Comparison of ENCODE assay signal across 1 cellular context in the genomic region with DNA sequence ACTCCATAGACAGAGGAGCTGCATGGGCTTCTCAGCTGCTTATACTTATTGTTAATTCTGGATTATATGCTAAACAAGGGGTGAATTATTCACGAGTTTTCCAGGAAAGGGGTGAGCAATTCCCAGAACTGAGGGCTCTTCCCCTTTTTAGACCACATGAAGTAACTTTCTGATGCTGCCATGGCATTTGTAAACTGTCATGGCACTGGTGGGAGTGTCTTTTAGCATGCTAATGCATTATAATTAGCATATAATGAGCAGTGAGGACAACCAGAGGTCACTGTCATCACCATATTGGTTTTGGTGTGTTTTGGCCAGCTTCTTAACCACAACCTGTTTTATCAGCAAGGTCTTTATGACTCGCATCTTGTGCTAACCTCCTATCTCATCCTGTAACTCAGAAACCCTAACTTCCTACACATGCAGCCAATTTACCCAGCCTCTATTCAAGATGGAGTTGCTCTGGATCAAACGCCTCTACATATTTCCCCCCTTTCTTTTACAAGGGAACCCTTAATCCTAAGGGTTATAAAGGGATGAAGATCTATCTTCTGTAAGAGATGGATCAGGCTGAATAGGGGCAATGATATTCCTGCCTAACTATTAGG.
TF ChIP-seq lines count a peak whose summit lies in the region.

No MANE protein-coding gene starts in this region.

TF ChIP-seq in K562, 482 proteins besides CTCF, POLR2A, EP300 and RAD21 (continued from another document and continues in another):
- 0 out of 2 replicates have a peak, but pooled peaks have one; percentile 7 for TF ChIP-seq TAL1 (IDR thresholded peaks at IDR 0.05)
- no peak for TF ChIP-seq SMAD1 (IDR thresholded peaks at IDR 0.05; ENCODE audit: low read depth, low read length, partially characterized antibody)
- TF ChIP-seq, protein P1, sequence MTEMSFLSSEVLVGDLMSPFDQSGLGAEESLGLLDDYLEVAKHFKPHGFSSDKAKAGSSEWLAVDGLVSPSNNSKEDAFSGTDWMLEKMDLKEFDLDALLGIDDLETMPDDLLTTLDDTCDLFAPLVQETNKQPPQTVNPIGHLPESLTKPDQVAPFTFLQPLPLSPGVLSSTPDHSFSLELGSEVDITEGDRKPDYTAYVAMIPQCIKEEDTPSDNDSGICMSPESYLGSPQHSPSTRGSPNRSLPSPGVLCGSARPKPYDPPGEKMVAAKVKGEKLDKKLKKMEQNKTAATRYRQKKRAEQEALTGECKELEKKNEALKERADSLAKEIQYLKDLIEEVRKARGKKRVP (CRISPR knock-in tag; IDR thresholded peaks at IDR 0.05) = peak; percentile 49; the same call in 1 of the 2 replicates
- TF ChIP-seq ZNF311 (CRISPR knock-in tag; IDR thresholded peaks at IDR 0.05) = peak; percentile 95
- TF ChIP-seq ZNF263 (CRISPR knock-in tag; IDR thresholded peaks at IDR 0.05; ENCODE audit: borderline replicate concordance) = no peak
- no peak for TF ChIP-seq TCF7 (IDR thresholded peaks at IDR 0.05; ENCODE audit: borderline replicate concordance)
- TF ChIP-seq EZH2 (IDR thresholded peaks at IDR 0.05; ENCODE audit: borderline replicate concordance, low read depth, low read length) = no peak
- TF ChIP-seq MBD2 (IDR thresholded peaks at IDR 0.05; ENCODE audit: borderline replicate concordance, low read depth) = no peak
- TF ChIP-seq, protein P2, sequence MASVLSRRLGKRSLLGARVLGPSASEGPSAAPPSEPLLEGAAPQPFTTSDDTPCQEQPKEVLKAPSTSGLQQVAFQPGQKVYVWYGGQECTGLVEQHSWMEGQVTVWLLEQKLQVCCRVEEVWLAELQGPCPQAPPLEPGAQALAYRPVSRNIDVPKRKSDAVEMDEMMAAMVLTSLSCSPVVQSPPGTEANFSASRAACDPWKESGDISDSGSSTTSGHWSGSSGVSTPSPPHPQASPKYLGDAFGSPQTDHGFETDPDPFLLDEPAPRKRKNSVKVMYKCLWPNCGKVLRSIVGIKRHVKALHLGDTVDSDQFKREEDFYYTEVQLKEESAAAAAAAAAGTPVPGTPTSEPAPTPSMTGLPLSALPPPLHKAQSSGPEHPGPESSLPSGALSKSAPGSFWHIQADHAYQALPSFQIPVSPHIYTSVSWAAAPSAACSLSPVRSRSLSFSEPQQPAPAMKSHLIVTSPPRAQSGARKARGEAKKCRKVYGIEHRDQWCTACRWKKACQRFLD (CRISPR knock-in tag; IDR thresholded peaks at IDR 0.05) = peak; percentile 96
- TF ChIP-seq, protein P3, sequence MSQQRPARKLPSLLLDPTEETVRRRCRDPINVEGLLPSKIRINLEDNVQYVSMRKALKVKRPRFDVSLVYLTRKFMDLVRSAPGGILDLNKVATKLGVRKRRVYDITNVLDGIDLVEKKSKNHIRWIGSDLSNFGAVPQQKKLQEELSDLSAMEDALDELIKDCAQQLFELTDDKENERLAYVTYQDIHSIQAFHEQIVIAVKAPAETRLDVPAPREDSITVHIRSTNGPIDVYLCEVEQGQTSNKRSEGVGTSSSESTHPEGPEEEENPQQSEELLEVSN (IDR thresholded peaks at IDR 0.05; ENCODE audit: borderline replicate concordance in 1 of 2, extremely low read depth in 1 of 2, insufficient read depth in 1 of 2, insufficient read length in 1 of 2, low read depth in 1 of 2, low read length in 1 of 2, poor library complexity in 1 of 2, severe bottlenecking in 1 of 2) = no peak
- TF ChIP-seq NFYB (IDR thresholded peaks at IDR 0.05; ENCODE audit: extremely low read depth, insufficient read length) = no peak
- TF ChIP-seq ZBTB26 (CRISPR knock-in tag; IDR thresholded peaks at IDR 0.05) = no peak
- TF ChIP-seq RAD51 (IDR thresholded peaks at IDR 0.05; ENCODE audit: borderline replicate concordance, low read depth) = no peak
- TF ChIP-seq, protein P4, sequence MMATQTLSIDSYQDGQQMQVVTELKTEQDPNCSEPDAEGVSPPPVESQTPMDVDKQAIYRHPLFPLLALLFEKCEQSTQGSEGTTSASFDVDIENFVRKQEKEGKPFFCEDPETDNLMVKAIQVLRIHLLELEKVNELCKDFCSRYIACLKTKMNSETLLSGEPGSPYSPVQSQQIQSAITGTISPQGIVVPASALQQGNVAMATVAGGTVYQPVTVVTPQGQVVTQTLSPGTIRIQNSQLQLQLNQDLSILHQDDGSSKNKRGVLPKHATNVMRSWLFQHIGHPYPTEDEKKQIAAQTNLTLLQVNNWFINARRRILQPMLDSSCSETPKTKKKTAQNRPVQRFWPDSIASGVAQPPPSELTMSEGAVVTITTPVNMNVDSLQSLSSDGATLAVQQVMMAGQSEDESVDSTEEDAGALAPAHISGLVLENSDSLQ (IDR thresholded peaks at IDR 0.05) = peak; percentile 34
- no peak; the same call in 1 of the 2 replicates for TF ChIP-seq MTA1 (IDR thresholded peaks at IDR 0.05; ENCODE audit: borderline replicate concordance)
- no peak for TF ChIP-seq HNRNPH1 (optimal IDR thresholded peaks at IDR 0.05; ENCODE audit: low read depth, low read length)
- peak in 1 of 2 experiments; percentile 88; a peak in 2 of 4 replicates for TF ChIP-seq ZNF639 (CRISPR knock-in tag; conservative IDR thresholded peaks at IDR 0.05 in 1 of 2, IDR thresholded peaks at IDR 0.05 in 1 of 2)
- peak; percentile 16; the same call in 1 of the 2 replicates for TF ChIP-seq NFE2L1 (tag; IDR thresholded peaks at IDR 0.05; ENCODE audit: borderline replicate concordance, low read depth)
- TF ChIP-seq PTTG1 (tag; IDR thresholded peaks at IDR 0.05; ENCODE audit: low read depth) = peak; percentile 94
- peak; percentile 83; the same call in 1 of the 2 replicates for TF ChIP-seq MEF2D (tag; conservative IDR thresholded peaks at IDR 0.05; ENCODE audit: low read depth)
- no peak for TF ChIP-seq GTF2F1 (IDR thresholded peaks at IDR 0.05; ENCODE audit: low read depth, low read length)
- TF ChIP-seq, protein P5, sequence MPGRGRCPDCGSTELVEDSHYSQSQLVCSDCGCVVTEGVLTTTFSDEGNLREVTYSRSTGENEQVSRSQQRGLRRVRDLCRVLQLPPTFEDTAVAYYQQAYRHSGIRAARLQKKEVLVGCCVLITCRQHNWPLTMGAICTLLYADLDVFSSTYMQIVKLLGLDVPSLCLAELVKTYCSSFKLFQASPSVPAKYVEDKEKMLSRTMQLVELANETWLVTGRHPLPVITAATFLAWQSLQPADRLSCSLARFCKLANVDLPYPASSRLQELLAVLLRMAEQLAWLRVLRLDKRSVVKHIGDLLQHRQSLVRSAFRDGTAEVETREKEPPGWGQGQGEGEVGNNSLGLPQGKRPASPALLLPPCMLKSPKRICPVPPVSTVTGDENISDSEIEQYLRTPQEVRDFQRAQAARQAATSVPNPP (IDR thresholded peaks at IDR 0.05; ENCODE audit: borderline replicate concordance, insufficient read depth, insufficient read length) = no peak
- TF ChIP-seq ZNF583 (CRISPR knock-in tag; IDR thresholded peaks at IDR 0.05) = peak; percentile 94
- no peak for TF ChIP-seq HMGN3 (IDR thresholded peaks at IDR 0.05; ENCODE audit: borderline replicate concordance, extremely low read depth, insufficient read length, low read depth, low read length)
- TF ChIP-seq PHB (CRISPR knock-in tag; IDR thresholded peaks at IDR 0.05) = no peak
- TF ChIP-seq TRIM25 (IDR thresholded peaks at IDR 0.05; ENCODE audit: borderline replicate concordance) = no peak
- TF ChIP-seq TSC22D4 (tag; IDR thresholded peaks at IDR 0.05) = no peak
- TF ChIP-seq NR1H2 (CRISPR knock-in tag; IDR thresholded peaks at IDR 0.05) = no peak
- TF ChIP-seq MXI1 (IDR thresholded peaks at IDR 0.05; ENCODE audit: low read depth, low read length) = no peak
- no peak for TF ChIP-seq ZBTB8A (IDR thresholded peaks at IDR 0.05; ENCODE audit: partially characterized antibody)
- no peak for TF ChIP-seq MCM7 (IDR thresholded peaks at IDR 0.05)
- TF ChIP-seq, protein P6, sequence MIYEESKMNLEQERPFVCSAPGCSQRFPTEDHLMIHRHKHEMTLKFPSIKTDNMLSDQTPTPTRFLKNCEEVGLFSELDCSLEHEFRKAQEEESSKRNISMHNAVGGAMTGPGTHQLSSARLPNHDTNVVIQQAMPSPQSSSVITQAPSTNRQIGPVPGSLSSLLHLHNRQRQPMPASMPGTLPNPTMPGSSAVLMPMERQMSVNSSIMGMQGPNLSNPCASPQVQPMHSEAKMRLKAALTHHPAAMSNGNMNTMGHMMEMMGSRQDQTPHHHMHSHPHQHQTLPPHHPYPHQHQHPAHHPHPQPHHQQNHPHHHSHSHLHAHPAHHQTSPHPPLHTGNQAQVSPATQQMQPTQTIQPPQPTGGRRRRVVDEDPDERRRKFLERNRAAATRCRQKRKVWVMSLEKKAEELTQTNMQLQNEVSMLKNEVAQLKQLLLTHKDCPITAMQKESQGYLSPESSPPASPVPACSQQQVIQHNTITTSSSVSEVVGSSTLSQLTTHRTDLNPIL (CRISPR knock-in tag; IDR thresholded peaks at IDR 0.05) = no peak
- no peak for TF ChIP-seq GABPA (tag; conservative IDR thresholded peaks at IDR 0.05; ENCODE audit: low read depth)
- peak; percentile 71 for TF ChIP-seq RFX1 (IDR thresholded peaks at IDR 0.05)
- no peak for TF ChIP-seq ZNF408 (CRISPR knock-in tag; IDR thresholded peaks at IDR 0.05; ENCODE audit: low read depth)
- no peak for TF ChIP-seq ZNF780A (CRISPR knock-in tag; IDR thresholded peaks at IDR 0.05)
- no peak for TF ChIP-seq BCLAF1 (IDR thresholded peaks at IDR 0.05; ENCODE audit: borderline replicate concordance in 1 of 2, control insufficient read depth in 1 of 2, low read depth in 2 of 2, low read length in 1 of 2)
- no peak for TF ChIP-seq MED1 (CRISPR knock-in tag; IDR thresholded peaks at IDR 0.05; ENCODE audit: borderline replicate concordance)
- TF ChIP-seq ZNF644 (tag; IDR thresholded peaks at IDR 0.05; ENCODE audit: low read depth) = peak; percentile 87
- no peak for TF ChIP-seq FOXJ3 (CRISPR knock-in tag; IDR thresholded peaks at IDR 0.05)
- TF ChIP-seq POLR2AphosphoS2 (IDR thresholded peaks at IDR 0.05; ENCODE audit: low read length) = no peak
- no peak for TF ChIP-seq SAFB2 (IDR thresholded peaks at IDR 0.05; ENCODE audit: borderline replicate concordance, low read depth, low read length, severe bottlenecking)
- no peak for TF ChIP-seq BRF1 (IDR thresholded peaks at IDR 0.05; ENCODE audit: borderline replicate concordance, extremely low read depth, insufficient read length)
- no peak for TF ChIP-seq GTF2B (IDR thresholded peaks at IDR 0.05; ENCODE audit: extremely low read depth, insufficient read length)
- TF ChIP-seq SLC30A9 (CRISPR knock-in tag; IDR thresholded peaks at IDR 0.05) = no peak
